Comparison of ENCODE assay signal across 2 cellular contexts in the genomic region with DNA sequence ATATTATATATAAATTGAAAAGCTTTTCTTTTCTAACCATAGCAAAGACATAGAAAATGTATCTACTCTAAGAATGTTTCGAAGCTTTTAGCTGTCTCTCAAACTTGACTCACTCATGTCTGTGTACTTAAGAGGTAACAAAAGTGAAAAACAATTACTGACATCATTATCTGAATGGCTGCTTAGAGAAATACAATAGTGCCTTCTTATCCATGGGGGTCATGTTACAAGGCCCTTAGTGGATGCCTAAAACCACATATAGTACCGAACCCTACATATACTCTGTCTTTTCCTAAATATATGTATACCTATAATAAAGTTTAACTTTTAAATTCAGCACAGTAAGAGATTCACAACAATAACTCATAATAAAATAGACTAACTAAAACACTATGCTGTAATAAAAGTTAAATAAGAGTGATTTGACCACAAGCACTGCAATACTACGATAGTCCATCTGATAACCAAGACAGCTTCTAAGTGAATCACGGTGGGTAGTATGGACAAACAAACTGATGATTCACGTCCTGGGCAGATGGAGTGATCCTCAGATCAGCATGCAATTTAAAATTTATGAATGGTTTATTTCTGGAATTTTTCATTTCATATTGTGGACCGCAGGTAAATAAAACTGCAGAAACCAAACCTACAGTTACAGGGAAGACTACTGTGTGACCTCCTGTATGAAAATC.
TF ChIP-seq lines count a peak whose summit lies in the region.

No MANE protein-coding gene starts in this region.

TF ChIP-seq in HepG2, 621 proteins besides CTCF, POLR2A, EP300 and RAD21:
- TF ChIP-seq, protein P1, sequence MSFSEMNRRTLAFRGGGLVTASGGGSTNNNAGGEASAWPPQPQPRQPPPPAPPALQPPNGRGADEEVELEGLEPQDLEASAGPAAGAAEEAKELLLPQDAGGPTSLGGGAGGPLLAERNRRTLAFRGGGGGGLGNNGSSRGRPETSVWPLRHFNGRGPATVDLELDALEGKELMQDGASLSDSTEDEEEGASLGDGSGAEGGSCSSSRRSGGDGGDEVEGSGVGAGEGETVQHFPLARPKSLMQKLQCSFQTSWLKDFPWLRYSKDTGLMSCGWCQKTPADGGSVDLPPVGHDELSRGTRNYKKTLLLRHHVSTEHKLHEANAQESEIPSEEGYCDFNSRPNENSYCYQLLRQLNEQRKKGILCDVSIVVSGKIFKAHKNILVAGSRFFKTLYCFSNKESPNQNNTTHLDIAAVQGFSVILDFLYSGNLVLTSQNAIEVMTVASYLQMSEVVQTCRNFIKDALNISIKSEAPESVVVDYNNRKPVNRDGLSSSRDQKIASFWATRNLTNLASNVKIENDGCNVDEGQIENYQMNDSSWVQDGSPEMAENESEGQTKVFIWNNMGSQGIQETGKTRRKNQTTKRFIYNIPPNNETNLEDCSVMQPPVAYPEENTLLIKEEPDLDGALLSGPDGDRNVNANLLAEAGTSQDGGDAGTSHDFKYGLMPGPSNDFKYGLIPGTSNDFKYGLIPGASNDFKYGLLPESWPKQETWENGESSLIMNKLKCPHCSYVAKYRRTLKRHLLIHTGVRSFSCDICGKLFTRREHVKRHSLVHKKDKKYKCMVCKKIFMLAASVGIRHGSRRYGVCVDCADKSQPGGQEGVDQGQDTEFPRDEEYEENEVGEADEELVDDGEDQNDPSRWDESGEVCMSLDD (CRISPR knock-in tag; IDR thresholded peaks at IDR 0.05; ENCODE audit: borderline replicate concordance): no peak
- TF ChIP-seq FOSL2 (CRISPR knock-in tag; IDR thresholded peaks at IDR 0.05): 0 out of 2 replicates have a peak, but pooled peaks have one; percentile 20

TF ChIP-seq in PFSK-1, 5 proteins besides CTCF, POLR2A, EP300 and RAD21 (continued from another document):
- TF ChIP-seq SIN3A (IDR thresholded peaks at IDR 0.05; ENCODE audit: borderline replicate concordance, insufficient read depth, low read length): peak; percentile 75; the same call in 1 of the 2 replicates
